Comparison of ENCODE assay signal across 11 cellular contexts in the genomic region with DNA sequence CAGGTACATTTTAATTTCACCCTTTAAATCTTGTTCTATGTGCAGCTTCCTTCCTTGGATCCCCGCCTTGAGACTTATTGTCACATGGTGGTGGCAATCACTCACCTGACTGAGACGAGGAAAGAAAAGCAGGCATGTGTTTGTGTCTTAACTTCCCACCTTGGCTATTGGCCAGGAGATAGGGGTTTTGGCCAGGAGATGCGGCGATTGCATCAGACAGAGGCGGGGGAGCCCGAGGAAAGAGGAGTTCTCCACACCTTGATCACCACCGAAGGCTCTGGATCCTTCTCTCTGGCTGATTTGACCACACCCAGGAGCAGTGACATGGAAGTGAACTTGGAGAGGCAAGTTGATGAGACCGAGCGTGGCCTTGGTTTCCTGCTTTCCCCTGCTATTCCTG. TPM values are rescaled to one million over a fixed set of nuclear protein-coding genes. Genes with fewer than 3 reads are reported as not detected.
"Had no signal": no experiment of that assay in that cellular context is flagged by ENCODE, and none has a peak within 500 bp of the region (broad histone marks: within the 10 kb centered on the region; RNA-seq: fewer than 3 reads in every experiment).

No MANE protein-coding gene starts in this region.

- DNase-seq: GM23248, GOT3, H9, HCEC 1CT, IMR-90, KBM-7 had no signal

- H3K4me3 ChIP-seq: GM23248 had no signal

- H3K27ac ChIP-seq: GM23248, HL-60, KMS-11 had no signal

- FAIRE-seq: H54, HTR-8/SVneo had no signal

- H3K4me2 ChIP-seq: KMS-11 had no signal

- H3K9me3 Mint-ChIP-seq: H9 had no signal

- H2AFZ ChIP-seq: GM23248 had no signal

- H3K4me3 Mint-ChIP-seq: H9 had no signal

RNA-seq across cellular contexts. Expression of a gene that starts 49.7 kb away (rescaled TPM):
- total RNA-seq: GM23248, HT-29 had no signal
